In the genomic region with DNA sequence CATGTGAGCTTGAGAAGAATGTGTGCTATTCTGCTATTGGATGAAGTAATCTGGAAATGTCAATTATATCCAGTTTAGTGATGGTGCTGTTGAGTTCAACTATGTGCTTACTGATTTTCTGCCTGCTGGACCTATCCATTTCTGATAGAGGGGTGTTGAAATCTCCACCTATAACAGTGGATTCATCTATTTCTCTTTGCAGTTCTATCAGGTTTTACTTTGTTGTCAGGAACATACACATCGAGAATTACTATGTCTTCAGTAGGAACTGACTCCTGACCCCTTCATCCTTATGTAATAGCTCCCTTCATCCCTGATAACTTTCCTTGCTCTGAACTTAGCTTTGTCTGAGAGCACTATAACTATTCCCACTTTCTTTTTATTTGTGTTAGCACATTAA, we compare ENCODE assay signal across 8 cellular contexts.
"Had no signal": no experiment of that assay in that cellular context is flagged by ENCODE, and none has a peak within 500 bp of the region (broad histone marks: within the 10 kb centered on the region; RNA-seq: fewer than 3 reads in every experiment).

No MANE protein-coding gene starts in this region.

- DNase-seq: H7, IMR-90, KBM-7 had no signal

- H3K4me3 Mint-ChIP-seq: GM23338 had no signal

- H3K4me1 ChIP-seq: HAP-1 had no signal

- H3K4me3 ChIP-seq: GM23338, HAP-1 had no signal

- H3K4me2 ChIP-seq: GM23338 had no signal

- H3K27ac Mint-ChIP-seq: GM23338 had no signal

- FAIRE-seq: H1, HTR-8/SVneo had no signal

- ATAC-seq: GM23338, HCT116 had no signal

- H2AFZ ChIP-seq: GM23338 had no signal

- H3K36me3 ChIP-seq: HAP-1 had no signal

- H3K9me3 ChIP-seq: HAP-1 had no signal

- H3K9me3 Mint-ChIP-seq: GM23338 had no signal
